In genomic region chr1:154970631-154971340, GRCh38 we compare ENCODE assay signal across 8 cellular contexts. TPM values are rescaled to one million over a fixed set of nuclear protein-coding genes. Genes with fewer than 3 reads are reported as not detected.
DNase-seq lines count a peak whose midpoint lies in the region; ATAC-seq and TF ChIP-seq lines count a peak whose summit lies in the region.

SHC1 (minus strand) TSS chr1:154970747; CDS start chr1:154970526, 221 bp downstream.

- no peak for TF ChIP-seq CTCF in spleen (IDR thresholded peaks at IDR 0.05 in 8 of 11, conservative IDR thresholded peaks at IDR 0.05 in 3 of 11)

- H3K9ac ChIP-seq in HUES6 (ENCODE audit: low read length), result peak within 1 kb of the TSS; percentile 90

- intact Hi-C loops in spleen (cut with DNase I; ENCODE audit: low total_unique reads), result no loop called here

- no peak for ATAC-seq in HG02970 (IDR thresholded peaks at IDR 0.05; ENCODE audit: low FRiP score, unreplicated experiment)

- TF ChIP-seq POLR2A in spleen (IDR thresholded peaks at IDR 0.05), result peak in 2 of 3 donors; percentile 36 to 75

- DNase-seq in ELF-1 (ENCODE audit: low read depth, low spot score) (peak; percentile 95), T1000 (lab: John Stamatoyannopoulos, UW) (peak; percentile 62), dedifferentiated amniotic fluid mesenchymal stem cell (ENCODE audit: extremely low spot score) (peak; percentile 91), spleen (peak; percentile 92), NCI-H345 treated with DMSO at 0.1 percent for 48 hours (lab: John Stamatoyannopoulos, UW; ENCODE audit: unreplicated experiment) (no peak)

- 21 to 34% (median 27%) methylated on average over 15 of the region's 15 CpGs for WGBS in spleen, 5 donors

- H3K4me3 ChIP-seq in HUES6 (ENCODE audit: low read depth, low read length) (peak within 1 kb of the TSS; percentile 65), spleen (peak within 1 kb of the TSS; percentile 12 to 81 (median 32))

- H3K27ac ChIP-seq in HUES6 (ENCODE audit: low read depth, low read length), result peak within 1 kb of the TSS; percentile 95
- H3K27ac ChIP-seq in layer of hippocampus (ENCODE audit: low read depth, low read length), result peak within 1 kb of the TSS; percentile 86
- H3K27ac ChIP-seq in spleen, result peak within 1 kb of the TSS; percentile 88 to 100 (median 98)

- H3K9me3 ChIP-seq in HUES6 (ENCODE audit: control insufficient read depth, insufficient read depth, low read depth, low read length) (no peaks in the 10 kb centered on the region), spleen (no peaks in the 10 kb centered on the region)

- H3K36me3 ChIP-seq in HUES6 (ENCODE audit: control insufficient read depth, insufficient read depth, low read length) (peaks cover 30% of the 10 kb centered on the region), spleen (peaks cover 3 to 50% (median 30%) of the 10 kb centered on the region in 6 donors)

- no peaks in the 10 kb centered on the region for H3K27me3 ChIP-seq in HUES6 (ENCODE audit: control insufficient read depth, insufficient read depth, low read length)
- H3K27me3 ChIP-seq in layer of hippocampus (ENCODE audit: control insufficient read depth, insufficient read depth, low read length), result no peaks in the 10 kb centered on the region
- H3K27me3 ChIP-seq in spleen (replicated peaks in 1 of 7), result no peaks in the 10 kb centered on the region

- H3K4me1 ChIP-seq in HUES6 (ENCODE audit: control insufficient read depth, insufficient read depth, low read length) (peaks cover 23% of the 10 kb centered on the region), spleen (peaks cover 32 to 87% (median 72%) of the 10 kb centered on the region in 6 donors)

RNA-seq across cellular contexts. Expression of gene SHC1, which starts in this region (rescaled TPM):
- total RNA-seq in spleen, result 100 to 1,000 TPM in 4 of 7 donors, 10 to 100 TPM in 3; 63.4 to 133 (median 108) TPM
- polyA plus RNA-seq in spleen, result 10 to 100 TPM; 36.8 to 49.8 (median 48.6) TPM
